Comparison of ENCODE assay signal across 8 cellular contexts in the genomic region with DNA sequence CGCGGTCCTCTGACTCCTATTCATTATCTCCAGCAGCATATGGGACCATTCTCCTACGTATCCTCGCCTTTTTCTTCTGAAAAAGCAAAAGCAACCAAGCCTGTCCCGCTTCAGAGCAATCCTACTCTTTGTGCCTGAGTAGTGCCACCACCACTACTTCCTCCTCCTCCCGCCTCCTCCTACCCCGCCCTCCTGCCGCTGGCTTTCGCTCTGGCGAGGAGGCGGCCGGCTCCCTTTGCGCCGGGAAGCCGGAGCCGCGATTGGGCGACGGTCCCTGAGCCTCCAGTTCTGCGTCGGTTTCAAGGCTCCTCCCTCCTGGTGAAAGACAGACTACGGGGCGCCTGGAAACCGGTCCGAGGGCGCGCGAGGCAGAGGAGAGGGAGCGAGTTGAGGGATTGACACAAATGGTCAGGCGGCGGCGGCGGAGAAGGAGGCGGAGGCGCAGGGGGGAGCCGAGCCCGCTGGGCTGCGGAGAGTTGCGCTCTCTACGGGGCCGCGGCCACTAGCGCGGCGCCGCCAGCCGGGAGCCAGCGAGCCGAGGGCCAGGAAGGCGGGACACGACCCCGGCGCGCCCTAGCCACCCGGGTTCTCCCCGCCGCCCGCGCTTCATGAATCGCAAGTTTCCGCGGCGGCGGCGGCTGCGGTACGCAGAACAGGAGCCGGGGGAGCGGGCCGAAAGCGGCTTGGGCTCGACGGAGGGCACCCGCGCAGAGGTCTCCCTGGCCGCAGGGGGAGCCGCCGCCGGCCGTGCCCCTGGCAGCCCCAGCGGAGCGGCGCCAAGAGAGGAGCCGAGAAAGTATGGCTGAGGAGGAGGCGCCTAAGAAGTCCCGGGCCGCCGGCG. TPM values are rescaled to one million over a fixed set of nuclear protein-coding genes. Genes with fewer than 3 reads are reported as not detected.
DNase-seq lines count a peak whose midpoint lies in the region; ATAC-seq and TF ChIP-seq lines count a peak whose summit lies in the region.

A gene (plus strand): TSS at position 351 of the 841 bp plus-strand sequence. CDS start 448 bp downstream, at position 799.

- no peak within 1 kb of the TSS for H3K27ac Mint-ChIP-seq in activated T-cell treated with anti-CD3 and anti-CD28 coated beads, Interleukin-2, amount 50 U/mL, for 72 hours
- H3K27ac Mint-ChIP-seq in natural killer cell treated with Interleukin-12 subunit alpha and Interleukin-12 subunit beta and Interleukin-15 and Interleukin-18, amount 100 ng/mL, for 72 hours, result no peak within 1 kb of the TSS

- peak; percentile 94 for ATAC-seq in GM21528 (IDR thresholded peaks at IDR 0.05; ENCODE audit: low FRiP score, unreplicated experiment)
- peak; percentile 92 for ATAC-seq in activated T-cell treated with anti-CD3 and anti-CD28 coated beads, Interleukin-2, amount 50 U/mL, for 72 hours (replicated peaks in 1 of 2)
- peak; percentile 82 to 91 for ATAC-seq in natural killer cell treated with Interleukin-12 subunit alpha and Interleukin-12 subunit beta and Interleukin-15 and Interleukin-18, amount 100 ng/mL, for 72 hours

- H3K4me1 Mint-ChIP-seq in activated T-cell treated with anti-CD3 and anti-CD28 coated beads, Interleukin-2, amount 50 U/mL, for 72 hours (ENCODE audit: low read depth), result peaks cover 14% of the 10 kb centered on the region
- H3K4me1 Mint-ChIP-seq in natural killer cell treated with Interleukin-12 subunit alpha and Interleukin-12 subunit beta and Interleukin-15 and Interleukin-18, amount 100 ng/mL, for 72 hours (ENCODE audit: low read depth in 2 of 2), result peaks cover 0 to 3% of the 10 kb centered on the region in 2 donors

- peaks cover 93% of the 10 kb centered on the region for H3K27me3 ChIP-seq in HUES48 (ENCODE audit: control insufficient read depth, insufficient read depth, low read length)

- peak within 1 kb of the TSS; percentile 54 for H3K27ac ChIP-seq in HUES48 (ENCODE audit: low read depth, low read length)

- H3K4me3 ChIP-seq in HUES48 (ENCODE audit: low read depth, low read length) (peak within 1 kb of the TSS; percentile 65), foreskin fibroblast (ENCODE audit: low read depth in 1 of 2, low read length in 2 of 2) (peak within 1 kb of the TSS; percentile 72 to 79)

- H3K4me1 ChIP-seq in HUES48 (ENCODE audit: control insufficient read depth, insufficient read depth, low read length), result peaks cover 28% of the 10 kb centered on the region

- H3K27me3 Mint-ChIP-seq in activated T-cell treated with anti-CD3 and anti-CD28 coated beads, Interleukin-2, amount 50 U/mL, for 72 hours (ENCODE audit: low read depth), result peaks cover 47% of the 10 kb centered on the region
- H3K27me3 Mint-ChIP-seq in natural killer cell treated with Interleukin-12 subunit alpha and Interleukin-12 subunit beta and Interleukin-15 and Interleukin-18, amount 100 ng/mL, for 72 hours, result peaks cover 16 to 20% of the 10 kb centered on the region in 2 donors

- peak within 1 kb of the TSS; percentile 90 to 95 for H3K4me3 Mint-ChIP-seq in activated T-cell treated with anti-CD3 and anti-CD28 coated beads, Interleukin-2, amount 50 U/mL, for 72 hours
- H3K4me3 Mint-ChIP-seq in natural killer cell treated with Interleukin-12 subunit alpha and Interleukin-12 subunit beta and Interleukin-15 and Interleukin-18, amount 100 ng/mL, for 72 hours, result peak within 1 kb of the TSS; percentile 76

- TF ChIP-seq CTCF in foreskin fibroblast (IDR thresholded peaks at IDR 0.05; ENCODE audit: low read depth, low read length), result no peak

- H3K9me3 Mint-ChIP-seq in activated T-cell treated with anti-CD3 and anti-CD28 coated beads, Interleukin-2, amount 50 U/mL, for 72 hours, result no peaks in the 10 kb centered on the region
- no peaks in the 10 kb centered on the region for H3K9me3 Mint-ChIP-seq in natural killer cell treated with Interleukin-12 subunit alpha and Interleukin-12 subunit beta and Interleukin-15 and Interleukin-18, amount 100 ng/mL, for 72 hours

- peak within 1 kb of the TSS; percentile 20; the same call in 1 of the 2 replicates for H3K9ac ChIP-seq in HUES48 (ENCODE audit: low read depth, low read length)

- DNase-seq in DMS53 treated with DMSO at 0.1 percent for 48 hours (lab: John Stamatoyannopoulos, UW; ENCODE audit: unreplicated experiment) (peak; percentile 98), NOMO-1 treated with DMSO at 0.1 percent for 48 hours (lab: John Stamatoyannopoulos, UW; ENCODE audit: unreplicated experiment) (peak; percentile 100), foreskin fibroblast (peak; percentile 99 to 100), superior temporal gyrus (ENCODE audit: extremely low spot score) (peak; percentile 95)
- peak; percentile 75 to 87 for DNase-seq in activated T-cell treated with anti-CD3 and anti-CD28 coated beads, Interleukin-2, amount 50 U/mL, for 72 hours
- peak; percentile 68 for DNase-seq in natural killer cell treated with Interleukin-12 subunit alpha and Interleukin-12 subunit beta and Interleukin-15 and Interleukin-18, amount 100 ng/mL, for 72 hours (ENCODE audit: low spot score)

- H3K36me3 Mint-ChIP-seq in activated T-cell treated with anti-CD3 and anti-CD28 coated beads, Interleukin-2, amount 50 U/mL, for 72 hours (ENCODE audit: insufficient read depth in 2 of 2), result peaks cover 0 to 3% of the 10 kb centered on the region in 2 donors
- H3K36me3 Mint-ChIP-seq in natural killer cell treated with Interleukin-12 subunit alpha and Interleukin-12 subunit beta and Interleukin-15 and Interleukin-18, amount 100 ng/mL, for 72 hours, result no peaks in the 10 kb centered on the region

- H3K36me3 ChIP-seq in HUES48 (ENCODE audit: control insufficient read depth, insufficient read depth, low read length), result no peaks in the 10 kb centered on the region

- no peaks in the 10 kb centered on the region for H3K9me3 ChIP-seq in HUES48 (ENCODE audit: control insufficient read depth, insufficient read depth, low read length)

RNA-seq across cellular contexts. Expression of the gene that starts here (rescaled TPM):
- 1 to 10 TPM in 1 of 2 donors, under 1 TPM in 1; 0.21 to 1.0 TPM for total RNA-seq in activated T-cell treated with anti-CD3 and anti-CD28 coated beads, Interleukin-2, amount 50 U/mL, for 72 hours
- total RNA-seq in natural killer cell treated with Interleukin-12 subunit alpha and Interleukin-12 subunit beta and Interleukin-15 and Interleukin-18, amount 100 ng/mL, for 72 hours, result under 1 TPM in 1 of 2 donors, not detected in 1; 0.29 TPM

Comparison
In these comparisons a context has a peak if more than half of its experiments do, and no peak if none do; other contexts are left out.
1. Peak in every context shown above with its lines: DNase-seq, ATAC-seq, H3K4me3 ChIP-seq and H3K27ac ChIP-seq.
2. Peak in DNase-seq and ATAC-seq in natural killer cell treated with Interleukin-12 subunit alpha and Interleukin-12 subunit beta and Interleukin-15 and Interleukin-18, amount 100 ng/mL, for 72 hours; RNA of the gene not detected or under 1 TPM.